2 cellular contexts compared by ENCODE assay signal in genomic region chr19:10567696-10568443, GRCh38.
TF ChIP-seq lines count a peak whose summit lies in the region.

No MANE protein-coding gene starts in this region.

TF ChIP-seq in SK-N-SH treated with all-trans-retinoic acid at 6 μM for 48 hours, 23 proteins besides CTCF, POLR2A, EP300 and RAD21 (continued from another document):
- TF ChIP-seq POU6F1 (CRISPR knock-in tag; IDR thresholded peaks at IDR 0.05; ENCODE audit: borderline replicate concordance, low read depth), result no peak
- no peak for TF ChIP-seq PPARA (CRISPR knock-in tag; IDR thresholded peaks at IDR 0.05; ENCODE audit: borderline replicate concordance)
- no peak for TF ChIP-seq ZNF8 (CRISPR knock-in tag; IDR thresholded peaks at IDR 0.05)
- no peak for TF ChIP-seq TOX (CRISPR knock-in tag; IDR thresholded peaks at IDR 0.05; ENCODE audit: borderline replicate concordance)
- TF ChIP-seq CSDC2 (CRISPR knock-in tag; IDR thresholded peaks at IDR 0.05), result no peak
- no peak for TF ChIP-seq SNAI2 (CRISPR knock-in tag; IDR thresholded peaks at IDR 0.05)

TF ChIP-seq in WTC11, 78 proteins besides CTCF, POLR2A, EP300 and RAD21 (continued from another document):
- TF ChIP-seq E2F4 (CRISPR knock-in tag; IDR thresholded peaks at IDR 0.05; ENCODE audit: borderline replicate concordance, low read depth), result no peak
- no peak for TF ChIP-seq TCF7 (CRISPR knock-in tag; IDR thresholded peaks at IDR 0.05; ENCODE audit: low read depth)
- no peak for TF ChIP-seq IRF2 (CRISPR knock-in tag; IDR thresholded peaks at IDR 0.05; ENCODE audit: borderline replicate concordance, low read depth)
- no peak for TF ChIP-seq CBFB (CRISPR knock-in tag; IDR thresholded peaks at IDR 0.05; ENCODE audit: low read depth)
- no peak for TF ChIP-seq ZNF532 (CRISPR knock-in tag; IDR thresholded peaks at IDR 0.05; ENCODE audit: borderline replicate concordance)
TF ChIP-seq in WTC11: peak in this region for 0.
